In genomic region chr2:74440378-74441110, GRCh38 we compare ENCODE assay signal across 8 cellular contexts. TPM values are rescaled to one million over a fixed set of nuclear protein-coding genes. Genes with fewer than 3 reads are reported as not detected.
DNase-seq lines count a peak whose midpoint lies in the region; ATAC-seq and TF ChIP-seq lines count a peak whose summit lies in the region.

No MANE protein-coding gene starts in this region.

- H3K9me3 ChIP-seq in upper lobe of left lung = no peaks in the 10 kb centered on the region

- peak; percentile 39 for TF ChIP-seq CTCF in fibroblast of the aortic adventitia (IDR thresholded peaks at IDR 0.05; ENCODE audit: insufficient read depth, low read length)
- peak in 5 of 6 experiments; percentile 40 to 74 (median 63) for TF ChIP-seq CTCF in upper lobe of left lung (IDR thresholded peaks at IDR 0.05)

- H3K36me3 ChIP-seq in upper lobe of left lung = no peaks in the 10 kb centered on the region

- H3K4me1 Mint-ChIP-seq in activated T-helper 1 cell treated with anti-CD3 and anti-CD28 coated beads, Interleukin-12 subunit alpha, Interleukin-12 subunit beta, Interleukin-2, Interleukin-4 antibody, amounts not matched to agents 30 ng/mL and 10 ng/mL and 1 ng/mL, durations not matched to agents 14 hours and 24 hours and 36 hours (ENCODE audit: low read depth) = peaks cover 22% of the 10 kb centered on the region
- peaks cover 2 to 25% (median 13%) of the 10 kb centered on the region in 4 donors for H3K4me1 Mint-ChIP-seq in naive thymus-derived CD8-positive, alpha-beta T cell

- no peak for TF ChIP-seq EP300 in upper lobe of left lung (IDR thresholded peaks at IDR 0.05)

- DNase-seq in DMS114 treated with DMSO at 0.1 percent for 48 hours (lab: John Stamatoyannopoulos, UW; ENCODE audit: unreplicated experiment) (peak; percentile 72), NCI-H82 (lab: John Stamatoyannopoulos, UW) (peak; percentile 94), fibroblast of the aortic adventitia (ENCODE audit: low read depth) (peak; percentile 80), upper lobe of left lung (peak; percentile 88 to 95)
- peak; percentile 37 for DNase-seq in activated T-helper 1 cell treated with anti-CD3 and anti-CD28 coated beads, Interleukin-12 subunit alpha, Interleukin-12 subunit beta, Interleukin-2, Interleukin-4 antibody, amounts not matched to agents 30 ng/mL and 10 ng/mL and 1 ng/mL, durations not matched to agents 14 hours and 24 hours and 36 hours (ENCODE audit: low spot score)
- peak in 5 of 10 donors; percentile 39 to 68 (median 41) for DNase-seq in naive thymus-derived CD8-positive, alpha-beta T cell

- WGBS in upper lobe of left lung, 2 donors = 9 to 47% methylated on average over 14 to 43 of the region's 43 CpGs

- H3K27me3 ChIP-seq in upper lobe of left lung = peaks cover 0 to 9% (median 3%) of the 10 kb centered on the region in 4 donors

- no peaks in the 10 kb centered on the region for H3K36me3 Mint-ChIP-seq in activated T-helper 1 cell treated with anti-CD3 and anti-CD28 coated beads, Interleukin-12 subunit alpha, Interleukin-12 subunit beta, Interleukin-2, Interleukin-4 antibody, amounts not matched to agents 30 ng/mL and 10 ng/mL and 1 ng/mL, durations not matched to agents 14 hours and 24 hours and 36 hours (ENCODE audit: low read depth)
- no peaks in the 10 kb centered on the region for H3K36me3 Mint-ChIP-seq in naive thymus-derived CD8-positive, alpha-beta T cell

- peak overlapping the region; percentile 73 for H3K4me3 Mint-ChIP-seq in activated T-helper 1 cell treated with anti-CD3 and anti-CD28 coated beads, Interleukin-12 subunit alpha, Interleukin-12 subunit beta, Interleukin-2, Interleukin-4 antibody, amounts not matched to agents 30 ng/mL and 10 ng/mL and 1 ng/mL, durations not matched to agents 14 hours and 24 hours and 36 hours
- peak overlapping the region; percentile 48 to 84 (median 68) for H3K4me3 Mint-ChIP-seq in naive thymus-derived CD8-positive, alpha-beta T cell

- peak; percentile 83 for ATAC-seq in GM19395 (IDR thresholded peaks at IDR 0.05; ENCODE audit: unreplicated experiment)
- peak; percentile 91 for ATAC-seq in HG03432 (IDR thresholded peaks at IDR 0.05; ENCODE audit: unreplicated experiment)
- peak; percentile 79 for ATAC-seq in naive thymus-derived CD8-positive, alpha-beta T cell
- ATAC-seq in upper lobe of left lung (ENCODE audit: low FRiP score in 2 of 2) = peak; percentile 95 to 96

- H3K27ac Mint-ChIP-seq in activated T-helper 1 cell treated with anti-CD3 and anti-CD28 coated beads, Interleukin-12 subunit alpha, Interleukin-12 subunit beta, Interleukin-2, Interleukin-4 antibody, amounts not matched to agents 30 ng/mL and 10 ng/mL and 1 ng/mL, durations not matched to agents 14 hours and 24 hours and 36 hours = no peak overlapping the region
- peak overlapping the region in 4 of 10 donors; percentile 44 to 52 (median 47) for H3K27ac Mint-ChIP-seq in naive thymus-derived CD8-positive, alpha-beta T cell

- peaks cover 22 to 50% (median 30%) of the 10 kb centered on the region in 4 donors for H3K4me1 ChIP-seq in upper lobe of left lung

- peak in 2 of 4 donors; percentile 44 to 47 for TF ChIP-seq POLR2A in upper lobe of left lung (IDR thresholded peaks at IDR 0.05)

- intact Hi-C loops in activated T-helper 1 cell treated with anti-CD3 and anti-CD28 coated beads, Interleukin-12 subunit alpha, Interleukin-12 subunit beta, Interleukin-2, Interleukin-4 antibody, amounts not matched to agents 30 ng/mL and 10 ng/mL and 1 ng/mL, durations not matched to agents 14 hours and 24 hours and 36 hours (cut with micrococcal nuclease) = loop anchor here (1.0 to 2.0 kb wide), 2 partner anchors 14 to 19 kb away; partner anchors contain the start of genes C2orf81, INO80B and WDR54

- peak overlapping the region; percentile 74 to 88 (median 84) for H3K27ac ChIP-seq in upper lobe of left lung

- peaks cover 36% of the 10 kb centered on the region for H3K27me3 Mint-ChIP-seq in activated T-helper 1 cell treated with anti-CD3 and anti-CD28 coated beads, Interleukin-12 subunit alpha, Interleukin-12 subunit beta, Interleukin-2, Interleukin-4 antibody, amounts not matched to agents 30 ng/mL and 10 ng/mL and 1 ng/mL, durations not matched to agents 14 hours and 24 hours and 36 hours (ENCODE audit: insufficient read depth)
- H3K27me3 Mint-ChIP-seq in naive thymus-derived CD8-positive, alpha-beta T cell = peaks cover 22 to 56% (median 24%) of the 10 kb centered on the region in 5 donors

- H3K4me3 ChIP-seq in fibroblast of the aortic adventitia (ENCODE audit: low read depth, low read length) = peak overlapping the region; percentile 76
- H3K4me3 ChIP-seq in upper lobe of left lung = peak overlapping the region; percentile 1 to 64 (median 50)

- POLR2A ChIA-PET in naive thymus-derived CD8-positive, alpha-beta T cell (lab: Charles Lee) = interaction anchor here (0.8 to 0.9 kb wide), 2 partner anchors 18 to 41 kb away, joined by 3 to 4 read pairs; partner anchors contain the start of gene WBP1

- H3K9me3 Mint-ChIP-seq in activated T-helper 1 cell treated with anti-CD3 and anti-CD28 coated beads, Interleukin-12 subunit alpha, Interleukin-12 subunit beta, Interleukin-2, Interleukin-4 antibody, amounts not matched to agents 30 ng/mL and 10 ng/mL and 1 ng/mL, durations not matched to agents 14 hours and 24 hours and 36 hours = no peaks in the 10 kb centered on the region
- no peaks in the 10 kb centered on the region for H3K9me3 Mint-ChIP-seq in naive thymus-derived CD8-positive, alpha-beta T cell

RNA-seq across cellular contexts. Expression of gene RTKN, which starts 1.2 kb away (rescaled TPM):
- total RNA-seq in activated T-helper 1 cell treated with anti-CD3 and anti-CD28 coated beads, Interleukin-12 subunit alpha, Interleukin-12 subunit beta, Interleukin-2, Interleukin-4 antibody, amounts not matched to agents 30 ng/mL and 10 ng/mL and 1 ng/mL, durations not matched to agents 14 hours and 24 hours and 36 hours = 4.0 and 4.2 TPM in 2 replicates
- total RNA-seq in fibroblast of the aortic adventitia (ENCODE audit: low replicate concordance) = 12.0 and 15.7 TPM in 2 replicates
- under 1 TPM in 1 of 2 experiments, not detected in 1; 0.47 TPM for total RNA-seq in naive thymus-derived CD8-positive, alpha-beta T cell
- polyA plus RNA-seq in naive thymus-derived CD8-positive, alpha-beta T cell = under 1 TPM; 0.09 to 0.54 (median 0.30) TPM
- total RNA-seq in upper lobe of left lung = 10 to 100 TPM; 26.7 to 95.3 (median 34.0) TPM

RNA-seq across cellular contexts. Expression of gene INO80B, which starts 14.3 kb away (rescaled TPM):
- 67.8 and 70.0 TPM in 2 replicates for total RNA-seq in activated T-helper 1 cell treated with anti-CD3 and anti-CD28 coated beads, Interleukin-12 subunit alpha, Interleukin-12 subunit beta, Interleukin-2, Interleukin-4 antibody, amounts not matched to agents 30 ng/mL and 10 ng/mL and 1 ng/mL, durations not matched to agents 14 hours and 24 hours and 36 hours
- total RNA-seq in fibroblast of the aortic adventitia (ENCODE audit: low replicate concordance) (13.5 and 28.0 TPM in 2 replicates), upper lobe of left lung (10 to 100 TPM; 12.6 to 85.9 (median 32.5) TPM)
- 10 to 100 TPM; 93.6 to 93.8 TPM for total RNA-seq in naive thymus-derived CD8-positive, alpha-beta T cell
- 1 to 10 TPM; 8.1 to 9.4 (median 8.2) TPM for polyA plus RNA-seq in naive thymus-derived CD8-positive, alpha-beta T cell

RNA-seq across cellular contexts. Expression of gene WBP1, which starts 17.7 kb away (rescaled TPM):
- 32.6 and 35.3 TPM in 2 replicates for total RNA-seq in activated T-helper 1 cell treated with anti-CD3 and anti-CD28 coated beads, Interleukin-12 subunit alpha, Interleukin-12 subunit beta, Interleukin-2, Interleukin-4 antibody, amounts not matched to agents 30 ng/mL and 10 ng/mL and 1 ng/mL, durations not matched to agents 14 hours and 24 hours and 36 hours
- 24.4 and 27.6 TPM in 2 replicates for total RNA-seq in fibroblast of the aortic adventitia (ENCODE audit: low replicate concordance)
- total RNA-seq in naive thymus-derived CD8-positive, alpha-beta T cell = 100 to 1,000 TPM; 121 to 122 TPM
- 10 to 100 TPM; 32.4 to 38.3 (median 34.2) TPM for polyA plus RNA-seq in naive thymus-derived CD8-positive, alpha-beta T cell
- total RNA-seq in upper lobe of left lung = 100 to 1,000 TPM in 1 of 6 donors, 10 to 100 TPM in 5; 34.7 to 109 (median 51.3) TPM

RNA-seq across cellular contexts. Expression of gene WDR54, which starts 19.0 kb away (rescaled TPM):
- total RNA-seq in activated T-helper 1 cell treated with anti-CD3 and anti-CD28 coated beads, Interleukin-12 subunit alpha, Interleukin-12 subunit beta, Interleukin-2, Interleukin-4 antibody, amounts not matched to agents 30 ng/mL and 10 ng/mL and 1 ng/mL, durations not matched to agents 14 hours and 24 hours and 36 hours = 56.4 and 58.6 TPM in 2 replicates
- 16.9 and 34.3 TPM in 2 replicates for total RNA-seq in fibroblast of the aortic adventitia (ENCODE audit: low replicate concordance)
- 10 to 100 TPM; 28.9 to 31.1 TPM for total RNA-seq in naive thymus-derived CD8-positive, alpha-beta T cell
- polyA plus RNA-seq in naive thymus-derived CD8-positive, alpha-beta T cell = 10 to 100 TPM; 43.9 to 65.1 (median 61.7) TPM
- 10 to 100 TPM in 4 of 6 donors, 1 to 10 TPM in 2; 8.4 to 28.2 (median 13.3) TPM for total RNA-seq in upper lobe of left lung

RNA-seq across cellular contexts. Expression of gene C2orf81, which starts 19.1 kb away (rescaled TPM):
- total RNA-seq in activated T-helper 1 cell treated with anti-CD3 and anti-CD28 coated beads, Interleukin-12 subunit alpha, Interleukin-12 subunit beta, Interleukin-2, Interleukin-4 antibody, amounts not matched to agents 30 ng/mL and 10 ng/mL and 1 ng/mL, durations not matched to agents 14 hours and 24 hours and 36 hours = 1.9 and 2.4 TPM in 2 replicates
- total RNA-seq in fibroblast of the aortic adventitia (ENCODE audit: low replicate concordance) (1.9 and 2.8 TPM in 2 replicates), upper lobe of left lung (10 to 100 TPM in 2 of 6 donors, 1 to 10 TPM in 4; 2.6 to 12.3 (median 5.7) TPM)
- total RNA-seq in naive thymus-derived CD8-positive, alpha-beta T cell = 1 to 10 TPM; 7.5 to 9.8 TPM
- 1 to 10 TPM; 3.2 to 5.3 (median 3.3) TPM for polyA plus RNA-seq in naive thymus-derived CD8-positive, alpha-beta T cell
